Comparison of ENCODE assay signal across 8 cellular contexts in the genomic region with DNA sequence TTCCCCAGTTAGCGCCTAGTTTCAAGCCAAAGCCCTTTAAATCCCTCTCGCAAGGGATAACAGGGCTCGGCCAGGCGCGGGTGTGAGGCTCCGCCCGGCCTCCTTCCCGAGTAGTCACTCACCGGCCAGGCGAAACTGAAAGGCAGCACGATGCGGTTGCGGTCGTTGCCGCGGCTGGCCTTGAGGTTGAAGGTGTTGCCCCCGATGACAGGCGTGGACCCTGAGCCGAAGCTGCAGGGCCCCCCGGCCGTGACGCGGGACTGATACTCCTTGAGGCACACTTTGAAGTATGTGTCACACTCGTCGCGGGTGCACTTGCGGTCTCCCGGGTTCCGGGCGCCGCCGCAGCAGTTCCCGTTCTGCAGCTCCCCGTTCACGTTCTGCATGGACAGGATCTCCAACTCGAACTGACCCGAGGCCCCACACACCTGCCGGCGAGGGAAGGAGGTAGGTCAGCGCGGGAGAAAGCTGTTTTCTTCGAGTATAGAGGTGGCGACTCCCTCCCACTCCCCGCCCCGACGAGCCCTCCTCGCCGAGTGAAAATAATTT. TPM values are rescaled to one million over a fixed set of nuclear protein-coding genes. Genes with fewer than 3 reads are reported as not detected.
DNase-seq lines count a peak whose midpoint lies in the region; ATAC-seq and TF ChIP-seq lines count a peak whose summit lies in the region.

No MANE protein-coding gene starts in this region.

- DNase-seq in AG09309 (ENCODE audit: low read depth): no peak
- peak; percentile 69 for DNase-seq in GM20000 (ENCODE audit: low spot score)
- DNase-seq in PC-3: peak; percentile 58
- peak; percentile 72 for DNase-seq in left cardiac atrium
- peak; percentile 23 for DNase-seq in progenitor cell of endocrine pancreas (ENCODE audit: low spot score, unreplicated experiment)

- peak overlapping the region; percentile 99 for H3K4me3 Mint-ChIP-seq in progenitor cell of endocrine pancreas (ENCODE audit: low read depth)

- no peaks in the 10 kb centered on the region for H3K27me3 ChIP-seq in PC-3 (ENCODE audit: low read length)

- TSS peak; percentile 21 for BruUV-seq in PC-3 (replicated peaks; lab: Mats Ljungman, UMichigan)

- peaks cover 46% of the 10 kb centered on the region for H3K36me3 ChIP-seq in PC-3 (ENCODE audit: low read depth, low read length)

- ATAC-seq in PC-3 (no peak), left cardiac atrium (peak in 1 of 2 donors; percentile 10), HG02798 (IDR thresholded peaks at IDR 0.05; ENCODE audit: poor library complexity, unreplicated experiment) (no peak), GM21825 (IDR thresholded peaks at IDR 0.05; ENCODE audit: unreplicated experiment) (no peak)

- H3K9ac ChIP-seq in PC-3 (ENCODE audit: low read length): peak overlapping the region; percentile 97

- H4K20me1 ChIP-seq in PC-3 (ENCODE audit: low read length): peaks cover 52% of the 10 kb centered on the region

- no peak overlapping the region for H2AFZ ChIP-seq in PC-3 (ENCODE audit: low read length)

- H3K27ac ChIP-seq in PC-3 (ENCODE audit: low read length) (peak overlapping the region; percentile 95), adipose tissue (ENCODE audit: low read depth, low read length) (peak overlapping the region; percentile 74)

- H3F3A ChIP-seq in PC-3 (ENCODE audit: low read length, unreplicated experiment): no peaks in the 10 kb centered on the region

- CTCF ChIA-PET in PC-3 (lab: Charles Lee): no interaction called here

- H3K36me3 Mint-ChIP-seq in progenitor cell of endocrine pancreas (ENCODE audit: insufficient read depth): peaks cover 26% of the 10 kb centered on the region

- WGBS in adipose tissue, 3 donors: 0 to 1% (median 0%) methylated on average over 48 of the region's 48 CpGs

- H3K9me3 Mint-ChIP-seq in progenitor cell of endocrine pancreas (ENCODE audit: low read depth): no peaks in the 10 kb centered on the region

- H3K4me3 ChIP-seq in AG09309 (ENCODE audit: control insufficient read depth, low read depth, low read length) (peak overlapping the region; percentile 79), PC-3 (ENCODE audit: low read length) (peak overlapping the region; percentile 95)

- peaks cover 33% of the 10 kb centered on the region for H3K4me1 ChIP-seq in PC-3 (ENCODE audit: insufficient read depth, low read length)

- H3K27me3 Mint-ChIP-seq in progenitor cell of endocrine pancreas: no peaks in the 10 kb centered on the region

- peak overlapping the region; percentile 96 for H3K27ac Mint-ChIP-seq in progenitor cell of endocrine pancreas

- H3K4me2 ChIP-seq in PC-3 (ENCODE audit: low read length): peak overlapping the region; percentile 89

- peaks cover 76% of the 10 kb centered on the region for H3K79me2 ChIP-seq in PC-3 (ENCODE audit: low read length)

- peaks cover 40% of the 10 kb centered on the region for H3K4me1 Mint-ChIP-seq in progenitor cell of endocrine pancreas (ENCODE audit: low read depth)

- H3K9me3 ChIP-seq in PC-3 (ENCODE audit: low read length): no peaks in the 10 kb centered on the region

- POLR2A ChIA-PET in PC-3 (lab: Charles Lee; ENCODE audit: unreplicated experiment): no interaction called here

- no peak for TF ChIP-seq CTCF in AG09309 (IDR thresholded peaks at IDR 0.05; ENCODE audit: control insufficient read depth, insufficient read depth, low read depth, low read length, missing control alignments)
- no peak for TF ChIP-seq CTCF in GM20000 (IDR thresholded peaks at IDR 0.05; ENCODE audit: extremely low read depth, missing control alignments)
- no peak for TF ChIP-seq CTCF in PC-3 (conservative IDR thresholded peaks at IDR 0.05; ENCODE audit: low read depth, low read length)
- TF ChIP-seq CTCF in progenitor cell of endocrine pancreas (IDR thresholded peaks at IDR 0.05; ENCODE audit: unreplicated experiment): no peak

- H3K9me2 ChIP-seq in PC-3 (replicated peaks; ENCODE audit: low read length): no peaks in the 10 kb centered on the region

- intact Hi-C loops in PC-3 (cut with micrococcal nuclease): loop anchor here (2.0 to 10.0 kb wide), 7 partner anchors 75 to 782 kb away; partner anchors contain the start of gene MKKS
- intact Hi-C loops in left cardiac atrium (cut with DNase I): loop anchor here in 1 of 2 donors (5.0 to 10.0 kb wide), 3 partner anchors 192 to 600 kb away; no protein-coding TSS in a partner anchor

RNA-seq across cellular contexts. Expression of gene JAG1, which starts 1.1 kb away (rescaled TPM):
- total RNA-seq in PC-3 (2014; rRNA removed): 176 and 184 TPM in 2 replicates
- polyA plus RNA-seq in adipose tissue: 10 to 100 TPM; 11.9 to 39.6 (median 17.9) TPM
- 10 to 100 TPM; 32.4 to 42.3 TPM for total RNA-seq in left cardiac atrium
- 260 and 277 TPM in 2 replicates for total RNA-seq in progenitor cell of endocrine pancreas
